ENCODE assay signal across 1 cellular context in the genomic region with DNA sequence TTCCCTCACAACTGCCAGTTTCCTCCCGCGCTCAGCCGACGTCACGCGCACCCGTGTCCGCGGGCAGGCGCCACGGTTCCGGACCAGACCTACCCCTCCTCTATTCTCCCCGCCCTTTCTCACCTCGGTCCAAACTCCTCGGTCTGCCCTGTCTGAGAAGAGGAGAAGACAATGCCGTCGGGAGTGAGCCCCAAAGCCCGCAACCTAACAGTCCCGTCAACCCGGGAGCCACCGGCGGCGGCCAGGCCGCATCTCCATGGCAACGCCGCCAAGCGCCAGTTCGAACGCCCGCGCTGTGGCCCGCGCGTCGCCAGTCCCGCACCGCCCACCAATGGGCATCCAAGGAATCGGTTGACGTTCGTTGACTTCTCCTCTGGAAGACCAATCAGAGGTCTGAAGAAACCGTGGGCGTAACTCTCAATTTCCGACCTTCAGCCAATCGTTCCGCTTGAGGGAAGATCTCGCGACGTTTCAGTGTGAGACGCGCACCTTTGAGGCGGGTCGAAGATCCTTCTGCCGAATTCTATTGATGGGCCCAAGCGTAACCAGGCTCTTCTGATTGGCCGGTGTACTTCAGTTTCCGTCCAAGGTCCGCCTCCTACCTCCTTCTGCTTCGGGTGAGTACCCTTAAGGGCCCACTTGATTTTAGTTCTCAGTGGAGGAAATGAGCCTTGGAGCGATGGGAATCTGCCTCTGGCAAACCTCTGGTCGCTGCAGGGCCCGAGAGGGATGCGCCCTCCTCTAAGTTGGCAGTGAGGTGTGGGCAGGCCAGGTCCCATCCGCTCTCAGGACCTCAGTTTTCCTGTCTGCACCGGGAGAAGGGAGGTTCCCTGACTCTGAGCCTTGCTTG.
TF ChIP-seq lines count a peak whose summit lies in the region.

A gene with protein sequence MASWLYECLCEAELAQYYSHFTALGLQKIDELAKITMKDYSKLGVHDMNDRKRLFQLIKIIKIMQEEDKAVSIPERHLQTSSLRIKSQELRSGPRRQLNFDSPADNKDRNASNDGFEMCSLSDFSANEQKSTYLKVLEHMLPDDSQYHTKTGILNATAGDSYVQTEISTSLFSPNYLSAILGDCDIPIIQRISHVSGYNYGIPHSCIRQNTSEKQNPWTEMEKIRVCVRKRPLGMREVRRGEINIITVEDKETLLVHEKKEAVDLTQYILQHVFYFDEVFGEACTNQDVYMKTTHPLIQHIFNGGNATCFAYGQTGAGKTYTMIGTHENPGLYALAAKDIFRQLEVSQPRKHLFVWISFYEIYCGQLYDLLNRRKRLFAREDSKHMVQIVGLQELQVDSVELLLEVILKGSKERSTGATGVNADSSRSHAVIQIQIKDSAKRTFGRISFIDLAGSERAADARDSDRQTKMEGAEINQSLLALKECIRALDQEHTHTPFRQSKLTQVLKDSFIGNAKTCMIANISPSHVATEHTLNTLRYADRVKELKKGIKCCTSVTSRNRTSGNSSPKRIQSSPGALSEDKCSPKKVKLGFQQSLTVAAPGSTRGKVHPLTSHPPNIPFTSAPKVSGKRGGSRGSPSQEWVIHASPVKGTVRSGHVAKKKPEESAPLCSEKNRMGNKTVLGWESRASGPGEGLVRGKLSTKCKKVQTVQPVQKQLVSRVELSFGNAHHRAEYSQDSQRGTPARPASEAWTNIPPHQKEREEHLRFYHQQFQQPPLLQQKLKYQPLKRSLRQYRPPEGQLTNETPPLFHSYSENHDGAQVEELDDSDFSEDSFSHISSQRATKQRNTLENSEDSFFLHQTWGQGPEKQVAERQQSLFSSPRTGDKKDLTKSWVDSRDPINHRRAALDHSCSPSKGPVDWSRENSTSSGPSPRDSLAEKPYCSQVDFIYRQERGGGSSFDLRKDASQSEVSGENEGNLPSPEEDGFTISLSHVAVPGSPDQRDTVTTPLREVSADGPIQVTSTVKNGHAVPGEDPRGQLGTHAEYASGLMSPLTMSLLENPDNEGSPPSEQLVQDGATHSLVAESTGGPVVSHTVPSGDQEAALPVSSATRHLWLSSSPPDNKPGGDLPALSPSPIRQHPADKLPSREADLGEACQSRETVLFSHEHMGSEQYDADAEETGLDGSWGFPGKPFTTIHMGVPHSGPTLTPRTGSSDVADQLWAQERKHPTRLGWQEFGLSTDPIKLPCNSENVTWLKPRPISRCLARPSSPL (N-terminal part only) (minus strand): TSS at position 286 of the 850 bp plus-strand sequence. CDS start 17,922 bp downstream, outside the sequence.
NUDT2 (plus strand) TSS at position 587 of the 850 bp plus-strand sequence. CDS start 9,471 bp downstream, outside the sequence.

TF ChIP-seq in HepG2, 621 proteins besides CTCF, POLR2A, EP300 and RAD21 (continues in another document):
- TF ChIP-seq PATZ1 (CRISPR knock-in tag; IDR thresholded peaks at IDR 0.05) (no peak), ZNF784 (CRISPR knock-in tag; IDR thresholded peaks at IDR 0.05; ENCODE audit: borderline replicate concordance) (peak; percentile 9; the same call in 1 of the 2 replicates), WIZ (CRISPR knock-in tag; IDR thresholded peaks at IDR 0.05) (no peak), IRX3 (CRISPR knock-in tag; IDR thresholded peaks at IDR 0.05; ENCODE audit: borderline replicate concordance, low read depth) (no peak), TCF7 (IDR thresholded peaks at IDR 0.05; ENCODE audit: low read depth) (no peak), ZNF253 (CRISPR knock-in tag; IDR thresholded peaks at IDR 0.05; ENCODE audit: borderline replicate concordance) (0 out of 2 replicates have a peak, but pooled peaks have one; percentile 62), THYN1 (CRISPR knock-in tag; IDR thresholded peaks at IDR 0.05; ENCODE audit: borderline replicate concordance, low read depth) (0 out of 2 replicates have a peak, but pooled peaks have one; percentile 68), THAP11 (CRISPR knock-in tag; IDR thresholded peaks at IDR 0.05) (peak; percentile 89), RARA (CRISPR knock-in tag; IDR thresholded peaks at IDR 0.05) (no peak), ZBTB21 (CRISPR knock-in tag; IDR thresholded peaks at IDR 0.05) (no peak), ZBTB8A (CRISPR knock-in tag; IDR thresholded peaks at IDR 0.05; ENCODE audit: borderline replicate concordance, low read depth) (no peak), ZNF790 (CRISPR knock-in tag; IDR thresholded peaks at IDR 0.05; ENCODE audit: borderline replicate concordance) (0 out of 2 replicates have a peak, but pooled peaks have one; percentile 11), ZNF251 (CRISPR knock-in tag; IDR thresholded peaks at IDR 0.05) (0 out of 2 replicates have a peak, but pooled peaks have one; percentile 25), ZBTB33 (CRISPR knock-in tag; IDR thresholded peaks at IDR 0.05) (0 out of 2 replicates have a peak, but pooled peaks have one; percentile 14), MATR3 (CRISPR knock-in tag; IDR thresholded peaks at IDR 0.05) (no peak), CCAR2 (optimal IDR thresholded peaks at IDR 0.05; ENCODE audit: low read depth, low read length) (no peak), SNAPC2 (CRISPR knock-in tag; IDR thresholded peaks at IDR 0.05) (peak; percentile 69), ZNF543 (CRISPR knock-in tag; IDR thresholded peaks at IDR 0.05) (no peak), TOPORS (CRISPR knock-in tag; IDR thresholded peaks at IDR 0.05) (0 out of 2 replicates have a peak, but pooled peaks have one; percentile 15), ZNF644 (CRISPR knock-in tag; IDR thresholded peaks at IDR 0.05; ENCODE audit: low read depth) (no peak), NFYB (CRISPR knock-in tag; IDR thresholded peaks at IDR 0.05) (peak; percentile 97), REL (CRISPR knock-in tag; conservative IDR thresholded peaks at IDR 0.05) (no peak), ZNF530 (CRISPR knock-in tag; IDR thresholded peaks at IDR 0.05; ENCODE audit: low read depth) (no peak), TBL1XR1 (IDR thresholded peaks at IDR 0.05; ENCODE audit: borderline replicate concordance, low read length, partially characterized antibody) (no peak), ZNF839 (CRISPR knock-in tag; IDR thresholded peaks at IDR 0.05; ENCODE audit: borderline replicate concordance) (0 out of 2 replicates have a peak, but pooled peaks have one; percentile 18), CHCHD3 (CRISPR knock-in tag; IDR thresholded peaks at IDR 0.05) (no peak)
- TF ChIP-seq, protein P1, sequence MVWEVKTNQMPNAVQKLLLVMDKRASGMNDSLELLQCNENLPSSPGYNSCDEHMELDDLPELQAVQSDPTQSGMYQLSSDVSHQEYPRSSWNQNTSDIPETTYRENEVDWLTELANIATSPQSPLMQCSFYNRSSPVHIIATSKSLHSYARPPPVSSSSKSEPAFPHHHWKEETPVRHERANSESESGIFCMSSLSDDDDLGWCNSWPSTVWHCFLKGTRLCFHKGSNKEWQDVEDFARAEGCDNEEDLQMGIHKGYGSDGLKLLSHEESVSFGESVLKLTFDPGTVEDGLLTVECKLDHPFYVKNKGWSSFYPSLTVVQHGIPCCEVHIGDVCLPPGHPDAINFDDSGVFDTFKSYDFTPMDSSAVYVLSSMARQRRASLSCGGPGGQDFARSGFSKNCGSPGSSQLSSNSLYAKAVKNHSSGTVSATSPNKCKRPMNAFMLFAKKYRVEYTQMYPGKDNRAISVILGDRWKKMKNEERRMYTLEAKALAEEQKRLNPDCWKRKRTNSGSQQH (CRISPR knock-in tag; IDR thresholded peaks at IDR 0.05; ENCODE audit: low read depth), result peak; percentile 85; the same call in 1 of the 2 replicates
- TF ChIP-seq, protein P2, sequence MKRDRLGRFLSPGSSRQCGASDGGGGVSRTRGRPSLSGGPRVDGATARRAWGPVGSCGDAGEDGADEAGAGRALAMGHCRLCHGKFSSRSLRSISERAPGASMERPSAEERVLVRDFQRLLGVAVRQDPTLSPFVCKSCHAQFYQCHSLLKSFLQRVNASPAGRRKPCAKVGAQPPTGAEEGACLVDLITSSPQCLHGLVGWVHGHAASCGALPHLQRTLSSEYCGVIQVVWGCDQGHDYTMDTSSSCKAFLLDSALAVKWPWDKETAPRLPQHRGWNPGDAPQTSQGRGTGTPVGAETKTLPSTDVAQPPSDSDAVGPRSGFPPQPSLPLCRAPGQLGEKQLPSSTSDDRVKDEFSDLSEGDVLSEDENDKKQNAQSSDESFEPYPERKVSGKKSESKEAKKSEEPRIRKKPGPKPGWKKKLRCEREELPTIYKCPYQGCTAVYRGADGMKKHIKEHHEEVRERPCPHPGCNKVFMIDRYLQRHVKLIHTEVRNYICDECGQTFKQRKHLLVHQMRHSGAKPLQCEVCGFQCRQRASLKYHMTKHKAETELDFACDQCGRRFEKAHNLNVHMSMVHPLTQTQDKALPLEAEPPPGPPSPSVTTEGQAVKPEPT (CRISPR knock-in tag; IDR thresholded peaks at IDR 0.05; ENCODE audit: low read depth), result no peak
- TF ChIP-seq, protein P3, sequence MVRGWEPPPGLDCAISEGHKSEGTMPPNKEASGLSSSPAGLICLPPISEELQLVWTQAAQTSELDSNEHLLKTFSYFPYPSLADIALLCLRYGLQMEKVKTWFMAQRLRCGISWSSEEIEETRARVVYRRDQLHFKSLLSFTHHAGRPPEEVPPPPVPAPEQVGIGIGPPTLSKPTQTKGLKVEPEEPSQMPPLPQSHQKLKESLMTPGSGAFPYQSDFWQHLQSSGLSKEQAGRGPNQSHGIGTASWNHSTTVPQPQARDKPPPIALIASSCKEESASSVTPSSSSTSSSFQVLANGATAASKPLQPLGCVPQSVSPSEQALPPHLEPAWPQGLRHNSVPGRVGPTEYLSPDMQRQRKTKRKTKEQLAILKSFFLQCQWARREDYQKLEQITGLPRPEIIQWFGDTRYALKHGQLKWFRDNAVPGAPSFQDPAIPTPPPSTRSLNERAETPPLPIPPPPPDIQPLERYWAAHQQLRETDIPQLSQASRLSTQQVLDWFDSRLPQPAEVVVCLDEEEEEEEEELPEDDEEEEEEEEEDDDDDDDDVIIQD (CRISPR knock-in tag; IDR thresholded peaks at IDR 0.05; ENCODE audit: low read depth), result peak; percentile 56
- TF ChIP-seq, protein P4, sequence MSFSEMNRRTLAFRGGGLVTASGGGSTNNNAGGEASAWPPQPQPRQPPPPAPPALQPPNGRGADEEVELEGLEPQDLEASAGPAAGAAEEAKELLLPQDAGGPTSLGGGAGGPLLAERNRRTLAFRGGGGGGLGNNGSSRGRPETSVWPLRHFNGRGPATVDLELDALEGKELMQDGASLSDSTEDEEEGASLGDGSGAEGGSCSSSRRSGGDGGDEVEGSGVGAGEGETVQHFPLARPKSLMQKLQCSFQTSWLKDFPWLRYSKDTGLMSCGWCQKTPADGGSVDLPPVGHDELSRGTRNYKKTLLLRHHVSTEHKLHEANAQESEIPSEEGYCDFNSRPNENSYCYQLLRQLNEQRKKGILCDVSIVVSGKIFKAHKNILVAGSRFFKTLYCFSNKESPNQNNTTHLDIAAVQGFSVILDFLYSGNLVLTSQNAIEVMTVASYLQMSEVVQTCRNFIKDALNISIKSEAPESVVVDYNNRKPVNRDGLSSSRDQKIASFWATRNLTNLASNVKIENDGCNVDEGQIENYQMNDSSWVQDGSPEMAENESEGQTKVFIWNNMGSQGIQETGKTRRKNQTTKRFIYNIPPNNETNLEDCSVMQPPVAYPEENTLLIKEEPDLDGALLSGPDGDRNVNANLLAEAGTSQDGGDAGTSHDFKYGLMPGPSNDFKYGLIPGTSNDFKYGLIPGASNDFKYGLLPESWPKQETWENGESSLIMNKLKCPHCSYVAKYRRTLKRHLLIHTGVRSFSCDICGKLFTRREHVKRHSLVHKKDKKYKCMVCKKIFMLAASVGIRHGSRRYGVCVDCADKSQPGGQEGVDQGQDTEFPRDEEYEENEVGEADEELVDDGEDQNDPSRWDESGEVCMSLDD (CRISPR knock-in tag; IDR thresholded peaks at IDR 0.05; ENCODE audit: borderline replicate concordance), result no peak
- TF ChIP-seq, protein P5, sequence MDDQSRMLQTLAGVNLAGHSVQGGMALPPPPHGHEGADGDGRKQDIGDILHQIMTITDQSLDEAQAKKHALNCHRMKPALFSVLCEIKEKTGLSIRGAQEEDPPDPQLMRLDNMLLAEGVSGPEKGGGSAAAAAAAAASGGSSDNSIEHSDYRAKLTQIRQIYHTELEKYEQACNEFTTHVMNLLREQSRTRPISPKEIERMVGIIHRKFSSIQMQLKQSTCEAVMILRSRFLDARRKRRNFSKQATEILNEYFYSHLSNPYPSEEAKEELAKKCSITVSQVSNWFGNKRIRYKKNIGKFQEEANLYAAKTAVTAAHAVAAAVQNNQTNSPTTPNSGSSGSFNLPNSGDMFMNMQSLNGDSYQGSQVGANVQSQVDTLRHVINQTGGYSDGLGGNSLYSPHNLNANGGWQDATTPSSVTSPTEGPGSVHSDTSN (CRISPR knock-in tag; IDR thresholded peaks at IDR 0.05; ENCODE audit: borderline replicate concordance), result no peak
